In the genomic region with DNA sequence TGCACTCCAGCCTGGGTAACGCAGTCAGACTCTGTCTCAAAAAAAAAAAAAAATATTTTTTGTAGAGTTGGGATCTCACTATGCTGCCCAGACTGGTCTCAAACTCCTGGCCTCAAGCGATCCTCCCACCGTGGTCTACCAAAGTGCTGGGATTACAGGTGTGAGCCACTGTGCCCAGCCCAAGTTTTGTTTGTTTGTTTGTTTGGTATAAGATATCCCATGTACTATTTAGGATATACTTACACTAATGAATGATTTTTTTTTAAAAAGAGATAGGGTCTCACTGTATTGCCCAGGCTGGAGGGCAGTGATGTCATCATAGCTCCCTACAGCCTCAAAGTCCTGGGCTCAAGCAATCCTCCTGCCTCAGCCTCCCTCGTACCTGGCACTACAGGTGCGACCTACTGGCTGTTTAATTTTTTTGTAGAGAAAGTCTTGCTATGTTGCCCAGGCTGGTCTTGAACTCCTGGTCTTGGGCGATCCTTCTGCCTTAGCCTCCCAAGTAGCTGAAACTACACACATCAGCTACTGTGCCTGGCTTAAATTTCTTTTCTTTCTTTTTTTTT, we compare ENCODE assay signal across 27 cellular contexts. TPM values are rescaled to one million over a fixed set of nuclear protein-coding genes. Genes with fewer than 3 reads are reported as not detected.
A peak's percentile ranks its signal among the peaks of the same experiment; 100 is the strongest.
DNase-seq lines count a peak whose midpoint lies in the region; ATAC-seq, FAIRE-seq and TF ChIP-seq lines count a peak whose summit lies in the region.
"Had no signal": no experiment of that assay in that cellular context is flagged by ENCODE, and none has a peak within 500 bp of the region (broad histone marks: within the 10 kb centered on the region; RNA-seq: fewer than 3 reads in every experiment).

No MANE protein-coding gene starts in this region.

- ATAC-seq in K562, result no peak
- ATAC-seq: GM12878 had no signal

- H3K27me3 ChIP-seq in K562 (ENCODE audit: control insufficient read depth in 2 of 2, insufficient read depth in 2 of 2, low read length in 2 of 2) (no peaks in the 10 kb centered on the region; a peak in 1 of 5 replicates), osteoblast (ENCODE audit: insufficient read depth, low read length) (no peaks in the 10 kb centered on the region)
- H3K27me3 ChIP-seq: BE2C, BLaER1 had no signal

- H3K9me3 ChIP-seq in HEK293 (ENCODE audit: control insufficient read depth, insufficient read depth, low read depth, low read length) (no peaks in the 10 kb centered on the region), K562 (replicated peaks; ENCODE audit: control insufficient read depth, insufficient read depth, low read depth, low read length) (no peaks in the 10 kb centered on the region), osteoblast (ENCODE audit: low read depth, low read length) (no peaks in the 10 kb centered on the region)
- H3K9me3 ChIP-seq: BE2C had no signal

- H3K27ac ChIP-seq in HEK293 (ENCODE audit: extremely low read depth, low read depth, low read length) (no peak overlapping the region), K562 (ENCODE audit: extremely low read depth, low read depth, low read length) (no peak overlapping the region), osteoblast (ENCODE audit: low read depth, low read length) (no peak overlapping the region)
- H3K27ac ChIP-seq: BLaER1 had no signal

- 58% methylated on average over 5 of the region's 6 CpGs for WGBS in K562 (ENCODE audit: insufficient coverage, low coverage, missing lambda C conversion rate)

- H3K4me3 ChIP-seq in HEK293 (ENCODE audit: low read depth, low read length), result no peak overlapping the region
- H3K4me3 ChIP-seq in K562, result no peak overlapping the region
- H3K4me3 ChIP-seq in osteoblast (ENCODE audit: insufficient read depth, low read length), result no peak overlapping the region
- H3K4me3 ChIP-seq: BLaER1, GM12878 had no signal

- no TSS peak for BruUV-seq in K562 (replicated peaks; lab: Mats Ljungman, UMichigan)

- no peak for TF ChIP-seq POLR2A in K562 (conservative IDR thresholded peaks at IDR 0.05)

- H3K4me1 ChIP-seq in HEK293 (ENCODE audit: control insufficient read depth, insufficient read depth, low read length) (no peaks in the 10 kb centered on the region), K562 (replicated peaks in 1 of 2; ENCODE audit: control insufficient read depth in 2 of 2, insufficient read depth in 2 of 2, low read length in 2 of 2) (peaks cover 0 to 16% of the 10 kb centered on the region in 2 experiments; a peak in 2 of 5 replicates), osteoblast (ENCODE audit: insufficient read depth, low read length) (no peaks in the 10 kb centered on the region)
- H3K4me1 ChIP-seq: BLaER1 had no signal

- no peak overlapping the region for H2AFZ ChIP-seq in K562 (ENCODE audit: low read depth, low read length)
- H2AFZ ChIP-seq in osteoblast (ENCODE audit: low read length), result no peak overlapping the region

- no peaks in the 10 kb centered on the region for H3K36me3 ChIP-seq in HEK293 (ENCODE audit: control insufficient read depth in 2 of 2, insufficient read depth in 1 of 2, low read length in 2 of 2)
- H3K36me3 ChIP-seq in K562 (ENCODE audit: control insufficient read depth, insufficient read depth, low read length), result no peaks in the 10 kb centered on the region
- H3K36me3 ChIP-seq in osteoblast (ENCODE audit: insufficient read depth, low read length), result no peaks in the 10 kb centered on the region
- H3K36me3 ChIP-seq: BE2C, BLaER1 had no signal

- TF ChIP-seq CTCF in HEK293 (tag by site-specific recombination; IDR thresholded peaks at IDR 0.05), result no peak
- TF ChIP-seq CTCF in K562 (IDR thresholded peaks at IDR 0.05 in 2 of 3, conservative IDR thresholded peaks at IDR 0.05 in 1 of 3; ENCODE audit: insufficient read depth in 2 of 3, low read depth in 1 of 3, low read length in 3 of 3), result no peak
- TF ChIP-seq CTCF in osteoblast (IDR thresholded peaks at IDR 0.05; ENCODE audit: extremely low read depth, low read depth, low read length), result no peak

- in situ Hi-C loops in K562 (cut with MboI), result no loop called here

- CTCF ChIA-PET in HEK293 (lab: Yijun Ruan, JAX), result no interaction called here
- CTCF ChIA-PET in K562 (lab: Yijun Ruan, JAX; ENCODE audit: low intra/inter-chr PET ratio), result no interaction called here

- intact Hi-C loops in K562 (cut with micrococcal nuclease), result no loop called here

- TF ChIP-seq EP300 in K562 (IDR thresholded peaks at IDR 0.05; ENCODE audit: low read length), result no peak

- DNase-seq in K562 (ENCODE audit: extremely low read depth in 1 of 4, low spot score in 3 of 4), result no peak
- peak; percentile 35 for DNase-seq in osteoblast (ENCODE audit: insufficient read length, low spot score, missing footprints)
- no peak for DNase-seq in SIG-M5 treated with dmso at 0.1 percent for 504 hours (lab: John Stamatoyannopoulos, UW; ENCODE audit: unreplicated experiment)
- no peak for DNase-seq in UCSD-AML1 (lab: John Stamatoyannopoulos, UW; ENCODE audit: unreplicated experiment)
- DNase-seq: 8988T; ACHN; BE2C; C1 segment of cervical spinal cord; CD4-positive, alpha-beta memory T cell; CD4-positive, CD25-positive, alpha-beta regulatory T cell; CD8-positive, alpha-beta memory T cell; COR-L47; DMS 273 treated with DMSO at 0.1 percent for 48 hours; DMS153; DMS53; DMS79; DND-41; EL; GDM1 had no signal

- FAIRE-seq in K562 (lab: Jason Lieb, UNC), result no peak
- FAIRE-seq: A204.1, GM12878, GM12892, GM18507 had no signal

- no peak for TF ChIP-seq RAD21 in K562 (CRISPR knock-in tag; conservative IDR thresholded peaks at IDR 0.05 in 1 of 2, IDR thresholded peaks at IDR 0.05 in 1 of 2)

- no peaks in the 10 kb centered on the region for H3K79me2 ChIP-seq in K562 (ENCODE audit: control insufficient read depth, insufficient read depth, low read length)
- H3K79me2 ChIP-seq in osteoblast (ENCODE audit: insufficient read depth, low read length), result no peaks in the 10 kb centered on the region

- H3K9me1 ChIP-seq in K562 (ENCODE audit: control insufficient read depth, insufficient read depth, low read length), result no peaks in the 10 kb centered on the region

- no peak overlapping the region for H3K4me2 ChIP-seq in K562 (ENCODE audit: insufficient read depth, low read length)
- no peak overlapping the region for H3K4me2 ChIP-seq in osteoblast (ENCODE audit: insufficient read depth, low read length)
- H3K4me2 ChIP-seq: BLaER1 had no signal

- H4K20me1 ChIP-seq in K562 (replicated peaks; ENCODE audit: control insufficient read depth, insufficient read depth, low read length) (no peaks in the 10 kb centered on the region), osteoblast (ENCODE audit: insufficient read depth, low read length) (no peaks in the 10 kb centered on the region)
- H4K20me1 ChIP-seq: BLaER1 had no signal

- H3K9ac ChIP-seq in K562 (ENCODE audit: insufficient read depth in 1 of 2, low read depth in 2 of 2, low read length in 2 of 2), result no peak overlapping the region
- H3K9ac ChIP-seq: BLaER1 had no signal

- POLR2A ChIA-PET in HEK293 (lab: Yijun Ruan, JAX), result interaction anchor here (0.7 kb wide), 1 partner anchor 21 kb away, joined by 8 read pairs; no protein-coding TSS in a partner anchor
- POLR2A ChIA-PET in K562 (lab: Yijun Ruan, JAX), result no interaction called here

RNA-seq across cellular contexts. Expression of a gene that starts 24.0 kb away (rescaled TPM):
- total RNA-seq in K562 (2011; cell fraction: chromatin; rRNA removed; ENCODE audit: low replicate concordance), result 5.1 and 7.6 TPM in 2 replicates
- 5.1 and 5.5 TPM in 2 replicates for total RNA-seq in K562 (2011; cell fraction: nucleolus; rRNA removed)
- 2.7 and 4.5 TPM in 2 replicates for total RNA-seq in K562 (2011; cell fraction: nucleoplasm; rRNA removed)
- 3.3 and 6.1 TPM in 2 replicates for total RNA-seq in K562 (2014; rRNA removed)
- 1.1 and 1.2 TPM in 2 replicates for total RNA-seq in K562 (2014; rRNA removed; fragmentation: Illumina TruSeq; extraction: Trizol)
- total RNA-seq in K562 (2015; rRNA removed; fragmentation: Illumina TruSeq; extraction: Trizol), result 3.4 and 3.5 TPM in 2 replicates
- 1.8 TPM in 2 replicates for total RNA-seq in K562 (2021)
- 3.3 and 3.5 TPM in 2 replicates for polyA plus RNA-seq in K562 (2011; rRNA removed)
- 3.0 TPM in 2 replicates for polyA plus RNA-seq in K562 (2011; cell fraction: cytosol; rRNA removed)
- polyA plus RNA-seq in K562 (2011; cell fraction: nucleus; rRNA removed), result 6.5 and 7.6 TPM in 2 replicates
- polyA plus RNA-seq in K562 (2012), result 2.3 and 10.0 TPM in 2 replicates
- polyA plus RNA-seq in K562 (2014; fragmentation: Illumina TruSeq; extraction: Trizol), result 1.8 and 3.1 TPM in 2 replicates
- polyA plus RNA-seq in K562 (2014; fragmentation: Nextera tagmentation; extraction: Ambion mirVana), result 1 to 10 TPM; 1.2 to 1.5 TPM
- polyA plus RNA-seq in K562 (2014; rRNA removed), result 2.5 and 4.4 TPM in 2 replicates
- polyA minus RNA-seq in K562 (2011; rRNA and poly(A)+ RNA removed), result 0.70 and 0.78 TPM in 2 replicates
- polyA minus RNA-seq in K562 (2011; cell fraction: cytosol; rRNA and poly(A)+ RNA removed), result 1.1 TPM in 1 of 2 replicates, not detected in the other
- polyA minus RNA-seq in K562 (2011; cell fraction: nucleus; rRNA and poly(A)+ RNA removed), result 0.94 and 2.4 TPM in 2 replicates
- under 0.01 and 0.72 TPM in 2 replicates for total RNA-seq in osteoblast
- total RNA-seq: A673; CD4-positive, alpha-beta memory T cell; CD4-positive, CD25-positive, alpha-beta regulatory T cell had no signal
- polyA plus RNA-seq: CD14-positive monocyte; CD4-positive, alpha-beta memory T cell; CD4-positive, CD25-positive, alpha-beta regulatory T cell; CD8-positive, alpha-beta memory T cell had no signal

RNA-seq across cellular contexts. Expression of a gene that starts 27.8 kb away (rescaled TPM):
- total RNA-seq in K562 (2011; cell fraction: chromatin; rRNA removed; ENCODE audit: low replicate concordance), result 30.9 and 72.5 TPM in 2 replicates
- 30.0 and 48.0 TPM in 2 replicates for total RNA-seq in K562 (2011; cell fraction: nucleolus; rRNA removed)
- total RNA-seq in K562 (2011; cell fraction: nucleoplasm; rRNA removed), result 19.1 and 21.2 TPM in 2 replicates
- total RNA-seq in K562 (2014; rRNA removed) (5.5 and 6.4 TPM in 2 replicates), K562 (2014; rRNA removed; fragmentation: Illumina TruSeq; extraction: Trizol) (2.4 and 2.7 TPM in 2 replicates), K562 (2015; rRNA removed; fragmentation: Illumina TruSeq; extraction: Trizol) (4.4 and 4.5 TPM in 2 replicates), K562 (2021) (13.1 and 15.2 TPM in 2 replicates), osteoblast (2.4 and 5.1 TPM in 2 replicates)
- polyA plus RNA-seq in K562 (2011; rRNA removed) (10.7 and 12.0 TPM in 2 replicates), K562 (2014; fragmentation: Illumina TruSeq; extraction: Trizol) (6.2 and 8.8 TPM in 2 replicates), K562 (2014; fragmentation: Nextera tagmentation; extraction: Ambion mirVana) (under 1 TPM; 0.35 to 0.53 TPM), K562 (2014; rRNA removed) (10.5 and 10.6 TPM in 2 replicates)
- 6.0 and 17.7 TPM in 2 replicates for polyA plus RNA-seq in K562 (2011; cell fraction: cytosol; rRNA removed)
- polyA plus RNA-seq in K562 (2011; cell fraction: nucleus; rRNA removed), result 34.3 and 67.6 TPM in 2 replicates
- 25.8 and 36.0 TPM in 2 replicates for polyA plus RNA-seq in K562 (2012)
- 2.9 and 8.1 TPM in 2 replicates for polyA minus RNA-seq in K562 (2011; rRNA and poly(A)+ RNA removed)
- polyA minus RNA-seq in K562 (2011; cell fraction: cytosol; rRNA and poly(A)+ RNA removed), result 10.4 and 11.6 TPM in 2 replicates
- polyA minus RNA-seq in K562 (2011; cell fraction: nucleus; rRNA and poly(A)+ RNA removed), result 6.6 and 9.0 TPM in 2 replicates
- polyA plus RNA-seq: CD14-positive monocyte had no signal

RNA-seq across cellular contexts. Expression of a gene that starts 56.5 kb away (rescaled TPM):
- total RNA-seq in K562 (2011; cell fraction: chromatin; rRNA removed; ENCODE audit: low replicate concordance), result 62.3 and 82.9 TPM in 2 replicates
- 40.1 and 43.2 TPM in 2 replicates for total RNA-seq in K562 (2011; cell fraction: nucleolus; rRNA removed)
- total RNA-seq in K562 (2011; cell fraction: nucleoplasm; rRNA removed), result 32.5 and 41.6 TPM in 2 replicates
- 6.5 and 8.6 TPM in 2 replicates for total RNA-seq in K562 (2014; rRNA removed)
- 11.2 and 13.5 TPM in 2 replicates for total RNA-seq in K562 (2014; rRNA removed; fragmentation: Illumina TruSeq; extraction: Trizol)
- total RNA-seq in K562 (2015; rRNA removed; fragmentation: Illumina TruSeq; extraction: Trizol), result 10.2 and 11.2 TPM in 2 replicates
- total RNA-seq in K562 (2021), result 6.7 and 6.8 TPM in 2 replicates
- 12.3 and 14.5 TPM in 2 replicates for polyA plus RNA-seq in K562 (2011; rRNA removed)
- polyA plus RNA-seq in K562 (2011; cell fraction: cytosol; rRNA removed), result 4.5 and 6.9 TPM in 2 replicates
- polyA plus RNA-seq in K562 (2011; cell fraction: nucleus; rRNA removed), result 11.2 and 12.3 TPM in 2 replicates
- 5.9 and 14.5 TPM in 2 replicates for polyA plus RNA-seq in K562 (2012)
- polyA plus RNA-seq in K562 (2014; fragmentation: Illumina TruSeq; extraction: Trizol), result 7.7 and 10.7 TPM in 2 replicates
- polyA plus RNA-seq in K562 (2014; fragmentation: Nextera tagmentation; extraction: Ambion mirVana), result 1 to 10 TPM; 4.3 to 4.9 TPM
- polyA plus RNA-seq in K562 (2014; rRNA removed), result 8.1 and 8.2 TPM in 2 replicates
- polyA minus RNA-seq in K562 (2011; rRNA and poly(A)+ RNA removed), result 22.6 and 25.0 TPM in 2 replicates
- 3.2 and 4.4 TPM in 2 replicates for polyA minus RNA-seq in K562 (2011; cell fraction: cytosol; rRNA and poly(A)+ RNA removed)
- 5.4 and 7.1 TPM in 2 replicates for polyA minus RNA-seq in K562 (2011; cell fraction: nucleus; rRNA and poly(A)+ RNA removed)
- 3.5 and 5.8 TPM in 2 replicates for total RNA-seq in osteoblast
